Comparison of ENCODE assay signal across 8 cellular contexts in the genomic region with DNA sequence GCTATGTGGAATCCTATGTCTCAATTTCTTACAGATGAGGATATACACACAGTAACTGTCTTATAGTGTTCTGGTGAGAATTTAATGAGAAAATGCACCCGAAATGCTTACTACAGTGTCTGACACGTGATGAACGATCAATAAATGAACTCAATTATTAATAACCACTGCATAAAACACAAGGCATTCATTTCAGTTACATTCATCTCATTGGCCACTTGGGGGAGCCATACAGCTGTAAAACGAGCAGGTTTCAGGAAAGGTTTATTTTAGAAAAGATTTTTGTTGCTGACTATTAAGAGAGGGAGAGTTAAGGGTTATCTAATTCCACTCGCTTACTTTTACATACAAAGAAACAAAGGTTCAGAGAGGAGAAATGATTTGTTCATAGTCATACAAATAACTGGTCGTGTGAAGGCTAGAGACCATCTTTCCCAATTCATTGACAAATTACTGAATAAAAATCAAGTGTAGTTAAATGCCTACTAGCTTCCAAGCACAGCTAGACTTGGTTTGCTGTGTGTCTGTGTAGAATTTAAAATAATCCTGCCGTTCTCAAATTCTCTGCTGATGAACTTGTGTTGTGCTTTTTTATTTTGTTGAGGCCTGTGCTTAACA.
DNase-seq lines count a peak whose midpoint lies in the region; TF ChIP-seq lines count a peak whose summit lies in the region.

No MANE protein-coding gene starts in this region.

- DNase-seq in activated CD4-positive, alpha-beta T cell treated with anti-CD3 and anti-CD28 coated beads for 24 hours (ENCODE audit: low read depth in 2 of 2), result peak; percentile 2 to 3
- no peak for DNase-seq in activated CD4-positive, alpha-beta T cell treated with anti-CD3 and anti-CD28 coated beads for 1 hour
- DNase-seq in LHCN-M2 (ENCODE audit: low read depth) (peak; percentile 40), glomerular endothelial cell (ENCODE audit: extremely low read depth, low read depth, low spot score) (peak; percentile 14), retina (peak; percentile 41), activated gamma-delta T cell (lab: John Stamatoyannopoulos, UW) (no peak)
- no peak for DNase-seq in activated CD4-positive, CD25-positive, alpha-beta regulatory T cell treated with anti-CD3 and anti-CD28 coated beads, Interleukin-2, amount 50 U/mL, for 72 hours

- TF ChIP-seq CTCF in VCaP (conservative IDR thresholded peaks at IDR 0.05), result peak; percentile 79

- H3K27ac ChIP-seq in VCaP, result no peak overlapping the region

Comparison
In these comparisons a context has a peak if more than half of its experiments do, and no peak if none do; other contexts are left out.
1. DNase-seq: peak in activated CD4-positive, alpha-beta T cell treated with anti-CD3 and anti-CD28 coated beads for 24 hours (2 of 2), LHCN-M2 (single experiment), glomerular endothelial cell (single experiment) and retina (single experiment); none in activated CD4-positive, alpha-beta T cell treated with anti-CD3 and anti-CD28 coated beads for 1 hour (single experiment), activated gamma-delta T cell (single experiment) and activated CD4-positive, CD25-positive, alpha-beta regulatory T cell treated with anti-CD3 and anti-CD28 coated beads, Interleukin-2, amount 50 U/mL, for 72 hours (single experiment).